In the genomic region with DNA sequence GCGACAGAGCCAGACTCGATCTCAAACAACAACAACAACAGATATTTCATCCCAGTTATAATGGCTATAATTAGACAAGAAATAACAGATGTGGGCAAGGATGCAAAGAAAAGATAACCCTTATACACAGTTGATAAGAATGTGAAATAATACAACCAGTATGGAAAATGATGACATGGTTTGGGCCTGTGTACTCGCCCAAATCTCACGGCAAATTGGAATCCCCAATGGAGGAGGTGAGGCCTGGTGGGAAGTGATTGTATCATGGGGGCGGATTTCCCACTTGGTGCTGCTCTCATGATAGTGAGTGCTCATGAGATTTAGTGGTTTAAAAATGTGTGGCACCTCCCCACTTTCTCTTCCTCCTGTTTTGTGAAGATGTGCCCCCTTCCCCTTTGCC, we compare ENCODE assay signal across 21 cellular contexts.
"Had no signal": no experiment of that assay in that cellular context is flagged by ENCODE, and none has a peak within 500 bp of the region (broad histone marks: within the 10 kb centered on the region; RNA-seq: fewer than 3 reads in every experiment).

No MANE protein-coding gene starts in this region.

- DNase-seq: colonic mucosa; cortex of kidney; effector CD8-positive, alpha-beta T cell; effector memory CD8-positive, alpha-beta T cell; endodermal cell; erythroblast; esophagus squamous epithelium; foreskin fibroblast; foreskin melanocyte; gastrocnemius medialis; glutamatergic neuron; head of caudate nucleus; heart right ventricle; hippocampal formation; left cardiac atrium; left ventricle myocardium superior; mammary epithelial cell had no signal

- H3K4me1 ChIP-seq: colonic mucosa, gastrocnemius medialis, heart right ventricle, left lung had no signal

- H3K36me3 ChIP-seq: colonic mucosa, esophagus squamous epithelium, gastrocnemius medialis, heart right ventricle, left lung had no signal

- H3K27ac ChIP-seq: colonic mucosa, epithelial cell of prostate, esophagus squamous epithelium, gastrocnemius medialis, heart right ventricle, left lung had no signal

- H3K4me3 ChIP-seq: colonic mucosa, esophagus squamous epithelium, gastrocnemius medialis, heart right ventricle, left lung, lung had no signal

- ATAC-seq: effector memory CD8-positive, alpha-beta T cell; esophagus mucosa; gastrocnemius medialis; heart right ventricle; left cardiac atrium; left lung; left ventricle myocardium superior had no signal

- H3K27me3 ChIP-seq: colonic mucosa, esophagus squamous epithelium, gastrocnemius medialis, heart right ventricle, left lung had no signal

- H3K9me3 ChIP-seq: colonic mucosa, esophagus squamous epithelium, gastrocnemius medialis, left lung had no signal
